ENCODE assay signal across 19 cellular contexts in the genomic region with DNA sequence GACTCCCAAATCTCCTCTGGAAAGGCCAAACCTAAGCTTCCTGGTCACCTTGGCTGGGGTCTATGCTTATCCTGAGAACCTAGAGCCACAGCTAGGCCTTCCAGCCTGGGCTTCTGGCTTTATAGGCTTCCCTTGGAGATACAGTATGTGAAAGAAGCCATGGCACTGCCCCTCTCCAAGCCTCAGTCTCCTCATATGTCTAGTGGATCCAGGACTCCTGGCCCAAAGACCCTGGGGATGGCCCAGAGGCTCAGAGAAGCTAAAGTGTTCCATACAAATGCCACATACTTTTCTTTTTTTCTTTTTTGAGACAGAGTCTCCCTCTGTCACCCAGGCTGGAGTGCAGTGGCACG.
"Had no signal": no experiment of that assay in that cellular context is flagged by ENCODE, and none has a peak within 500 bp of the region (broad histone marks: within the 10 kb centered on the region; RNA-seq: fewer than 3 reads in every experiment).

No MANE protein-coding gene starts in this region.

- H3K4me1 Mint-ChIP-seq: neural progenitor cell had no signal

- H3K4me3 Mint-ChIP-seq: activated CD4-positive, alpha-beta T cell treated with anti-CD3 and anti-CD28 coated beads, Interleukin-2, amount 10 ng/mL, durations not matched to agents 7 days and 5 days; activated CD8-positive, alpha-beta T cell treated with anti-CD3 and anti-CD28 coated beads, Interleukin-2, amount 10 ng/mL, durations not matched to agents 7 days and 5 days; naive B cell; neural progenitor cell had no signal

- H3K36me3 ChIP-seq: neural progenitor cell, uterus had no signal

- ATAC-seq: activated CD8-positive, alpha-beta T cell treated with anti-CD3 and anti-CD28 coated beads, Interleukin-2, amount 10 ng/mL, durations not matched to agents 7 days and 5 days; mucosa of descending colon; pancreas had no signal

- H3K27ac Mint-ChIP-seq: activated CD4-positive, alpha-beta T cell treated with anti-CD3 and anti-CD28 coated beads, Interleukin-2, amount 10 ng/mL, durations not matched to agents 7 days and 5 days; activated CD8-positive, alpha-beta T cell treated with anti-CD3 and anti-CD28 coated beads, Interleukin-2, amount 10 ng/mL, durations not matched to agents 7 days and 5 days; neural progenitor cell had no signal

- H3K27me3 ChIP-seq: neural progenitor cell, pancreas, spleen, thyroid gland, uterus had no signal

- H3K9me3 Mint-ChIP-seq: activated CD4-positive, alpha-beta T cell treated with anti-CD3 and anti-CD28 coated beads, Interleukin-2, amount 10 ng/mL, durations not matched to agents 7 days and 5 days; activated naive CD4-positive, alpha-beta T cell treated with anti-CD3 and anti-CD28 coated beads, Interleukin-2, amount 50 U/mL, for 72 hours; naive B cell; neural progenitor cell had no signal

- H3K4me3 ChIP-seq: mucosa of descending colon, neural progenitor cell, pancreas, spleen, thyroid gland, uterus had no signal

- DNase-seq: activated CD4-positive, alpha-beta T cell treated with anti-CD3 and anti-CD28 coated beads, Interleukin-2, amount 10 ng/mL, durations not matched to agents 7 days and 5 days; activated CD8-positive, alpha-beta T cell treated with anti-CD3 and anti-CD28 coated beads, Interleukin-2, amount 10 ng/mL, durations not matched to agents 7 days and 5 days; amniotic stem cell; foreskin fibroblast; hypothalamus; mesenchymal stem cell; naive B cell; spleen; stimulated activated CD4-positive, alpha-beta T cell treated with anti-CD3 and anti-CD28 coated beads, Interleukin-4, amount 100 ng/mL, for 4 hours; stimulated activated naive CD4-positive, alpha-beta T cell; T-helper 1 cell; T1000; thyroid gland had no signal

- H3K4me1 ChIP-seq: neural progenitor cell, uterus had no signal

- H3K27ac ChIP-seq: epithelial cell of prostate, neural progenitor cell, pancreas, thyroid gland, uterus had no signal

- H3K9me3 ChIP-seq: mucosa of descending colon, pancreas, spleen, thyroid gland, uterus had no signal
